In genomic region chr7:108533712-108534111, GRCh38 we compare ENCODE assay signal across 10 cellular contexts.
"Had no signal": no experiment of that assay in that cellular context is flagged by ENCODE, and none has a peak within 500 bp of the region (broad histone marks: within the 10 kb centered on the region; RNA-seq: fewer than 3 reads in every experiment).

No MANE protein-coding gene starts in this region.

- ATAC-seq: HCT116 had no signal

- H3K36me3 ChIP-seq: HAP-1 had no signal

- H3K9ac ChIP-seq: GM23248, KMS-11 had no signal

- H3K4me3 ChIP-seq: GM23248, HAP-1 had no signal

- H2AFZ ChIP-seq: GM23248 had no signal

- H3K4me2 ChIP-seq: KMS-11 had no signal

- DNase-seq: GM23248, GOT3, H7, HFFc6, IMR-90, KBM-7 had no signal

- H3K27ac ChIP-seq: GM23248, HL-60, KMS-11 had no signal

- H3K9me3 ChIP-seq: HAP-1 had no signal
